In genomic region chr21:14773777-14774345, GRCh38 we compare ENCODE assay signal across 8 cellular contexts.
DNase-seq lines count a peak whose midpoint lies in the region; ATAC-seq and TF ChIP-seq lines count a peak whose summit lies in the region.

No MANE protein-coding gene starts in this region.

- intact Hi-C loops in stomach (cut with DNase I; ENCODE audit: low total_unique reads) = no loop called here

- DNase-seq in DND-41 (peak; percentile 58), mesendoderm (peak; percentile 76), stomach (peak; percentile 66), osteoblast (ENCODE audit: insufficient read length, low spot score, missing footprints) (no peak), middle frontal gyrus (ENCODE audit: extremely low spot score, low spot score) (no peak)
- DNase-seq in central memory CD4-positive, alpha-beta T cell = peak; percentile 22

- no peak for TF ChIP-seq POLR2A in stomach (IDR thresholded peaks at IDR 0.05)

- H3K79me1 ChIP-seq in mesendoderm (ENCODE audit: low read length) = no peaks in the 10 kb centered on the region

- H3K36me3 ChIP-seq in DND-41 (ENCODE audit: insufficient read depth, low read length) = no peaks in the 10 kb centered on the region
- H3K36me3 ChIP-seq in KMS-11 (ENCODE audit: insufficient read depth) = no peaks in the 10 kb centered on the region
- no peaks in the 10 kb centered on the region for H3K36me3 ChIP-seq in mesendoderm (ENCODE audit: control insufficient read depth, insufficient read depth, low read length)
- H3K36me3 ChIP-seq in stomach = no peaks in the 10 kb centered on the region
- no peaks in the 10 kb centered on the region for H3K36me3 ChIP-seq in osteoblast (ENCODE audit: insufficient read depth, low read length)

- H4K5ac ChIP-seq in mesendoderm (ENCODE audit: low read length) = no peak overlapping the region

- H3K4ac ChIP-seq in mesendoderm (ENCODE audit: low read depth, low read length) = no peak overlapping the region

- no CpG with 5 or more reads among the region's 5 CpGs for WGBS in mesendoderm (ENCODE audit: extremely low coverage, insufficient coverage, low lambda C conversion rate)
- WGBS in stomach, 5 donors = 33 to 43% (median 35%) methylated on average over 5 of the region's 5 CpGs

- H3K27ac ChIP-seq in DND-41 (ENCODE audit: low read length) (no peak overlapping the region), KMS-11 (no peak overlapping the region), mesendoderm (ENCODE audit: low read depth, low read length) (no peak overlapping the region), stomach (no peak overlapping the region), osteoblast (ENCODE audit: low read depth, low read length) (no peak overlapping the region)

- H3K4me2 ChIP-seq in DND-41 (ENCODE audit: insufficient read depth, low read length) (no peak overlapping the region), KMS-11 (no peak overlapping the region), mesendoderm (ENCODE audit: low read length) (no peak overlapping the region), osteoblast (ENCODE audit: insufficient read depth, low read length) (no peak overlapping the region)

- H2AFZ ChIP-seq in DND-41 (ENCODE audit: low read depth, low read length) (no peak overlapping the region), KMS-11 (ENCODE audit: low read depth) (no peak overlapping the region), osteoblast (ENCODE audit: low read length) (no peak overlapping the region)

- no peak overlapping the region for H3K4me3 ChIP-seq in DND-41 (ENCODE audit: low read depth in 1 of 2, low read length in 2 of 2)
- H3K4me3 ChIP-seq in KMS-11 (IDR thresholded peaks at IDR 0.05; ENCODE audit: insufficient read depth, low read depth, low read length) = no peak overlapping the region
- no peak overlapping the region for H3K4me3 ChIP-seq in WI38 (ENCODE audit: low read depth, low read length)
- H3K4me3 ChIP-seq in mesendoderm (ENCODE audit: low read length) = no peak overlapping the region
- H3K4me3 ChIP-seq in stomach = no peak overlapping the region
- H3K4me3 ChIP-seq in osteoblast (ENCODE audit: insufficient read depth, low read length) = no peak overlapping the region

- TF ChIP-seq CTCF in DND-41 (IDR thresholded peaks at IDR 0.05; ENCODE audit: borderline replicate concordance, extremely low read depth, low read length, poor library complexity, severe bottlenecking) (peak; percentile 65), KMS-11 (conservative IDR thresholded peaks at IDR 0.05; ENCODE audit: low read depth, low read length) (peak; percentile 91), WI38 (IDR thresholded peaks at IDR 0.05; ENCODE audit: low read depth, low read length) (peak; percentile 20; the same call in 1 of the 2 replicates), stomach (IDR thresholded peaks at IDR 0.05) (peak in 5 of 7 experiments; percentile 21 to 61 (median 43)), osteoblast (IDR thresholded peaks at IDR 0.05; ENCODE audit: extremely low read depth, low read depth, low read length) (no peak)

- H3K23ac ChIP-seq in mesendoderm (ENCODE audit: low read length) = no peak overlapping the region

- H3K27me3 ChIP-seq in DND-41 (ENCODE audit: insufficient read depth, low read length, poor library complexity) (no peaks in the 10 kb centered on the region), KMS-11 (ENCODE audit: insufficient read depth, low read depth) (no peaks in the 10 kb centered on the region), mesendoderm (ENCODE audit: insufficient read depth, low read length, poor library complexity) (no peaks in the 10 kb centered on the region), stomach (no peaks in the 10 kb centered on the region), osteoblast (ENCODE audit: insufficient read depth, low read length) (no peaks in the 10 kb centered on the region)

- H3K18ac ChIP-seq in mesendoderm (ENCODE audit: low read length) = no peak overlapping the region

- no peak overlapping the region for H2BK15ac ChIP-seq in mesendoderm (replicated peaks; ENCODE audit: low read depth)

- H3K4me1 ChIP-seq in DND-41 (ENCODE audit: insufficient read depth, low read length) = no peaks in the 10 kb centered on the region
- no peaks in the 10 kb centered on the region for H3K4me1 ChIP-seq in KMS-11 (ENCODE audit: low read depth, poor library complexity, severe bottlenecking)
- H3K4me1 ChIP-seq in mesendoderm (ENCODE audit: control insufficient read depth, low read depth, low read length) = no peaks in the 10 kb centered on the region
- no peaks in the 10 kb centered on the region for H3K4me1 ChIP-seq in stomach
- H3K4me1 ChIP-seq in osteoblast (ENCODE audit: insufficient read depth, low read length) = no peaks in the 10 kb centered on the region

- no peak overlapping the region for H2BK120ac ChIP-seq in mesendoderm (ENCODE audit: low read depth, low read length)

- no peak overlapping the region for H2AK5ac ChIP-seq in mesendoderm (ENCODE audit: low read length)

- no peak overlapping the region for H2BK5ac ChIP-seq in mesendoderm (ENCODE audit: low read length)

- no peak overlapping the region for H3K56ac ChIP-seq in mesendoderm (ENCODE audit: low read length)

- H3K9me3 ChIP-seq in DND-41 (ENCODE audit: insufficient read depth, low read length, severe bottlenecking) = peaks cover 2% of the 10 kb centered on the region
- peaks cover 0 to under 1% (median 0%) of the 10 kb centered on the region in 4 donors for H3K9me3 ChIP-seq in stomach
- H3K9me3 ChIP-seq in osteoblast (ENCODE audit: low read depth, low read length) = peaks cover 2% of the 10 kb centered on the region

- no peak for TF ChIP-seq EP300 in stomach (IDR thresholded peaks at IDR 0.05)

- no peaks in the 10 kb centered on the region for H3K79me2 ChIP-seq in DND-41 (ENCODE audit: insufficient read depth, low read length)
- no peaks in the 10 kb centered on the region for H3K79me2 ChIP-seq in KMS-11 (ENCODE audit: insufficient read depth, low read depth)
- no peaks in the 10 kb centered on the region for H3K79me2 ChIP-seq in mesendoderm (ENCODE audit: control insufficient read depth, insufficient read depth, low read length)
- no peaks in the 10 kb centered on the region for H3K79me2 ChIP-seq in osteoblast (ENCODE audit: insufficient read depth, low read length)

- H3K9ac ChIP-seq in DND-41 (ENCODE audit: low read depth, low read length) (no peak overlapping the region), KMS-11 (no peak overlapping the region), mesendoderm (ENCODE audit: low read length) (no peak overlapping the region)

- no peaks in the 10 kb centered on the region for H4K20me1 ChIP-seq in DND-41 (ENCODE audit: insufficient read depth, low read length)
- H4K20me1 ChIP-seq in KMS-11 (ENCODE audit: insufficient read depth) = no peaks in the 10 kb centered on the region
- H4K20me1 ChIP-seq in osteoblast (ENCODE audit: insufficient read depth, low read length) = no peaks in the 10 kb centered on the region

- peak; percentile 73 for ATAC-seq in DND-41 (ENCODE audit: insufficient read depth, low read depth)

- no peak overlapping the region for H4K8ac ChIP-seq in mesendoderm (ENCODE audit: low read depth, low read length)

Comparison
In these comparisons a context has a peak if more than half of its experiments do, and no peak if none do; other contexts are left out.
1. DNase-seq: peak in DND-41 (single experiment), central memory CD4-positive, alpha-beta T cell (single experiment), mesendoderm (single experiment) and stomach (single experiment); none in osteoblast (single experiment) and middle frontal gyrus (single experiment).